Comparison of ENCODE assay signal across 8 cellular contexts in genomic region chr12:53220857-53221202, GRCh38. TPM values are rescaled to one million over a fixed set of nuclear protein-coding genes. Genes with fewer than 3 reads are reported as not detected.
DNase-seq lines count a peak whose midpoint lies in the region; ATAC-seq and TF ChIP-seq lines count a peak whose summit lies in the region.

No MANE protein-coding gene starts in this region.

- H3K36me3 Mint-ChIP-seq in endodermal cell (ENCODE audit: low read depth), result no peaks in the 10 kb centered on the region

- H3K4me1 ChIP-seq in BLaER1 (peaks cover 77% of the 10 kb centered on the region), OCI-LY1 (ENCODE audit: insufficient read depth, low read length, severe bottlenecking) (peaks cover 22% of the 10 kb centered on the region), endodermal cell (ENCODE audit: control insufficient read depth, insufficient read depth, low read length) (peaks cover 21% of the 10 kb centered on the region), mesodermal cell (ENCODE audit: control insufficient read depth, insufficient read depth, low read length, poor library complexity, severe bottlenecking) (peaks cover 66% of the 10 kb centered on the region)

- no peaks in the 10 kb centered on the region for H3K27me3 ChIP-seq in BLaER1
- peaks cover 3% of the 10 kb centered on the region; the same call in 1 of the 2 replicates for H3K27me3 ChIP-seq in OCI-LY1 (ENCODE audit: insufficient read depth, low read length)
- peaks cover 21% of the 10 kb centered on the region for H3K27me3 ChIP-seq in endodermal cell (ENCODE audit: control insufficient read depth, insufficient read depth, low read length, poor library complexity, severe bottlenecking)

- ATAC-seq in GM19395 (IDR thresholded peaks at IDR 0.05; ENCODE audit: unreplicated experiment), result peak; percentile 58
- peak; percentile 56 for ATAC-seq in HG03571 (IDR thresholded peaks at IDR 0.05; ENCODE audit: unreplicated experiment)

- H3K9me3 ChIP-seq in BLaER1, result no peaks in the 10 kb centered on the region
- H3K9me3 ChIP-seq in OCI-LY1 (ENCODE audit: low read length), result no peaks in the 10 kb centered on the region
- no peaks in the 10 kb centered on the region for H3K9me3 ChIP-seq in endodermal cell (ENCODE audit: control insufficient read depth, low read length)
- no peaks in the 10 kb centered on the region for H3K9me3 ChIP-seq in mesodermal cell (ENCODE audit: control insufficient read depth, low read length)

- no peaks in the 10 kb centered on the region for H3K9me2 ChIP-seq in OCI-LY1 (ENCODE audit: low read depth, low read length)

- peak overlapping the region; percentile 69 for H3K4me3 Mint-ChIP-seq in endodermal cell

- H3K79me2 ChIP-seq in OCI-LY1 (ENCODE audit: insufficient read depth, low read length), result no peaks in the 10 kb centered on the region

- 0% methylated on average over 5 to 33 of the region's 37 CpGs for WGBS in endodermal cell (ENCODE audit: insufficient coverage in 1 of 2, insufficient read length in 1 of 2), 2 experiments
- WGBS in mesodermal cell (ENCODE audit: insufficient coverage in 2 of 2), 2 experiments, result 0% methylated on average over 11 to 26 of the region's 37 CpGs

- H3K4me1 Mint-ChIP-seq in endodermal cell, result peaks cover 71% of the 10 kb centered on the region

- H3K4me2 ChIP-seq in BLaER1, result peak overlapping the region; percentile 93
- peak overlapping the region; percentile 95 for H3K4me2 ChIP-seq in OCI-LY1 (ENCODE audit: low read length)

- H3K27ac Mint-ChIP-seq in endodermal cell, result peak overlapping the region; percentile 85

- H3K9me3 Mint-ChIP-seq in endodermal cell, result no peaks in the 10 kb centered on the region

- peak overlapping the region; percentile 76 for H3K27ac ChIP-seq in BLaER1
- peak overlapping the region; percentile 67 for H3K27ac ChIP-seq in OCI-LY1 (ENCODE audit: low read depth, low read length, poor library complexity, severe bottlenecking)
- H3K27ac ChIP-seq in endodermal cell (ENCODE audit: low read depth, low read length), result no peak overlapping the region
- peak overlapping the region; percentile 93 for H3K27ac ChIP-seq in mesodermal cell (ENCODE audit: low read depth, low read length, severe bottlenecking)

- H3K27me3 Mint-ChIP-seq in endodermal cell (ENCODE audit: insufficient read depth), result peaks cover 28% of the 10 kb centered on the region

- peak; percentile 61 for DNase-seq in activated T-cell treated with anti-CD3 and anti-CD28 coated beads for 1 hour (ENCODE audit: low read depth)
- DNase-seq in endodermal cell, result peak; percentile 98
- DNase-seq in stimulated activated CD8-positive, alpha-beta memory T cell treated with anti-CD3 and anti-CD28 coated beads, Interleukin-12 subunit alpha, Interleukin-12 subunit beta, amount 100 ng/mL, for 4 hours (ENCODE audit: low read depth), result peak; percentile 70

- no peaks in the 10 kb centered on the region for H3F3A ChIP-seq in OCI-LY1 (ENCODE audit: insufficient read depth, low read length)

- H3K36me3 ChIP-seq in BLaER1, result no peaks in the 10 kb centered on the region
- no peaks in the 10 kb centered on the region for H3K36me3 ChIP-seq in OCI-LY1 (ENCODE audit: insufficient read depth, low read length)
- no peaks in the 10 kb centered on the region for H3K36me3 ChIP-seq in endodermal cell (ENCODE audit: control insufficient read depth, insufficient read depth, low read length)
- no peaks in the 10 kb centered on the region for H3K36me3 ChIP-seq in mesodermal cell (ENCODE audit: control insufficient read depth, insufficient read depth, low read length)

- H3K4me3 ChIP-seq in BLaER1 (peak overlapping the region; percentile 74), OCI-LY1 (ENCODE audit: low read depth, low read length, poor library complexity, severe bottlenecking) (peak overlapping the region; percentile 69), endodermal cell (ENCODE audit: low read length) (peak overlapping the region; percentile 92), mesodermal cell (ENCODE audit: extremely low read depth, insufficient read depth, low read length, poor library complexity, severe bottlenecking) (peak overlapping the region; percentile 65)

- H3K9ac ChIP-seq in BLaER1 (peak overlapping the region; percentile 77), OCI-LY1 (ENCODE audit: low read length) (peak overlapping the region; percentile 69), endodermal cell (ENCODE audit: extremely low read depth, low read length, poor library complexity, severe bottlenecking) (peak overlapping the region; percentile 57)

- no peak overlapping the region; the same call in 1 of the 2 replicates for H2AFZ ChIP-seq in OCI-LY1 (ENCODE audit: low read length)

- H4K20me1 ChIP-seq in BLaER1, result peaks cover 5% of the 10 kb centered on the region; the same call in 1 of the 2 replicates
- H4K20me1 ChIP-seq in OCI-LY1 (ENCODE audit: insufficient read depth, low read length), result no peaks in the 10 kb centered on the region

- TF ChIP-seq CTCF in OCI-LY1 (IDR thresholded peaks at IDR 0.05; ENCODE audit: low read length) (no peak), endodermal cell (conservative IDR thresholded peaks at IDR 0.05) (no peak)

RNA-seq across cellular contexts. Expression of gene RARG, which starts 11.2 kb away (rescaled TPM):
- 10 to 100 TPM; 19.5 to 26.8 TPM for total RNA-seq in endodermal cell
- 23.9 TPM for polyA plus RNA-seq in endodermal cell (2013, experiment 1 of 2)
- 18.1 TPM for polyA plus RNA-seq in endodermal cell (2013, experiment 2 of 2)
- polyA plus RNA-seq in mesodermal cell (2013, experiment 1 of 2), result 39.7 TPM
- 36.9 TPM for polyA plus RNA-seq in mesodermal cell (2013, experiment 2 of 2)

RNA-seq across cellular contexts. Expression of gene ITGB7, which starts 13.8 kb away (rescaled TPM):
- total RNA-seq in endodermal cell, result 1 to 10 TPM; 1.4 TPM
- polyA plus RNA-seq in endodermal cell (2013, experiment 1 of 2), result 0.18 TPM
- polyA plus RNA-seq in endodermal cell (2013, experiment 2 of 2), result 0.46 TPM
- 0.44 TPM for polyA plus RNA-seq in mesodermal cell (2013, experiment 1 of 2)
- 0.10 TPM for polyA plus RNA-seq in mesodermal cell (2013, experiment 2 of 2)

RNA-seq across cellular contexts. Expression of gene CSAD, which starts 40.1 kb away (rescaled TPM):
- 10 to 100 TPM; 24.9 to 38.2 TPM for total RNA-seq in endodermal cell
- polyA plus RNA-seq in endodermal cell (2013, experiment 1 of 2), result 20.2 TPM
- polyA plus RNA-seq in endodermal cell (2013, experiment 2 of 2), result 23.9 TPM
- polyA plus RNA-seq in mesodermal cell (2013, experiment 1 of 2), result 15.5 TPM
- 14.4 TPM for polyA plus RNA-seq in mesodermal cell (2013, experiment 2 of 2)

RNA-seq across cellular contexts. Expression of gene ZNF740, which starts 40.3 kb away (rescaled TPM):
- 10 to 100 TPM; 54.0 to 54.6 TPM for total RNA-seq in endodermal cell
- 31.5 TPM for polyA plus RNA-seq in endodermal cell (2013, experiment 1 of 2)
- 26.9 TPM for polyA plus RNA-seq in endodermal cell (2013, experiment 2 of 2)
- polyA plus RNA-seq in mesodermal cell (2013, experiment 1 of 2), result 27.9 TPM
- polyA plus RNA-seq in mesodermal cell (2013, experiment 2 of 2), result 21.9 TPM

RNA-seq across cellular contexts. Expression of gene ESPL1, which starts 47.3 kb away (rescaled TPM):
- 10 to 100 TPM; 33.3 to 50.7 TPM for total RNA-seq in endodermal cell
- 33.8 TPM for polyA plus RNA-seq in endodermal cell (2013, experiment 1 of 2)
- polyA plus RNA-seq in endodermal cell (2013, experiment 2 of 2), result 34.2 TPM
- polyA plus RNA-seq in mesodermal cell (2013, experiment 1 of 2), result 22.4 TPM
- 21.1 TPM for polyA plus RNA-seq in mesodermal cell (2013, experiment 2 of 2)
